In the genomic region with DNA sequence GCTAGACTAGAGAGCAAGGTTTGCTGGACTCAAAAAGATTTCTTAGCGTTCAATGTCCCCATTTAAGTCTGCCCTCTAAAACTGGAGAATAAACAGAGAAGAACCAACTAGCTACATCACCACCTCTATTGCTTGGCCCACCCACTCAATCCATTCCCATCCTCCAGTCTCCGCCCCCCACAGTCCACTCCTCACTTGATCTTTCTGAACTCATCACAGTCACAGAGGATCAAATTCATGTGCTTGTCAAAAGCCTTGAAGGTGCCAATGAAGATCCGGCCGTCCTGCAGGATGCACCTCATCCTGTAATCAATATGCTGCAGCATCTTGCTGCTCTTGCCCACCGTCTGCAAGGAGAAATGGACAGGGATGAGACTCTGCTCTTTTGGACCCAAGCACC, we compare ENCODE assay signal across 17 cellular contexts. TPM values are rescaled to one million over a fixed set of nuclear protein-coding genes. Genes with fewer than 3 reads are reported as not detected.
DNase-seq lines count a peak whose midpoint lies in the region; ATAC-seq, FAIRE-seq and TF ChIP-seq lines count a peak whose summit lies in the region.
"Had no signal": no experiment of that assay in that cellular context is flagged by ENCODE, and none has a peak within 500 bp of the region (broad histone marks: within the 10 kb centered on the region; RNA-seq: fewer than 3 reads in every experiment).

No MANE protein-coding gene starts in this region.

- H4K20me1 ChIP-seq in SK-N-SH (ENCODE audit: insufficient read depth): peaks cover 62% of the 10 kb centered on the region

- peak overlapping the region; percentile 52 for H3K27ac Mint-ChIP-seq in activated T-helper 2 cell treated with anti-CD3 and anti-CD28 coated beads, Interferon-gamma antibody, Interleukin-2, Interleukin-4, amounts not matched to agents 10 μg/mL and 5 μg/mL and 100 μg/mL, durations not matched to agents 14 hours and 24 hours and 36 hours
- peak overlapping the region; percentile 98 to 100 for H3K27ac Mint-ChIP-seq in natural killer cell treated with Interleukin-12 subunit alpha and Interleukin-12 subunit beta and Interleukin-15 and Interleukin-18, amount 100 ng/mL, for 72 hours

- H3K9ac ChIP-seq in SK-N-SH: no peak overlapping the region

- no peak for TF ChIP-seq CTCF in SK-N-SH (IDR thresholded peaks at IDR 0.05)

- no peak for DNase-seq in SK-N-SH
- no peak for DNase-seq in GM12891 (ENCODE audit: insufficient read length, low spot score)
- no peak for DNase-seq in activated T-helper 2 cell treated with anti-CD3 and anti-CD28 coated beads, Interferon-gamma antibody, Interleukin-2, Interleukin-4, amounts not matched to agents 10 μg/mL and 5 μg/mL and 100 μg/mL, durations not matched to agents 14 hours and 24 hours and 36 hours (ENCODE audit: low spot score)
- no peak for DNase-seq in natural killer cell treated with Interleukin-12 subunit alpha and Interleukin-12 subunit beta and Interleukin-15 and Interleukin-18, amount 100 ng/mL, for 72 hours (ENCODE audit: low spot score)
- DNase-seq in midbrain (lab: John Stamatoyannopoulos, UW): no peak
- DNase-seq: GDM1; heart right ventricle; MV-4-11; NCI-H2107; SHP77; stimulated activated CD4-positive, alpha-beta T cell treated with anti-CD3 and anti-CD28 coated beads, Interleukin-1b, Interleukin-23, amount 100 ng/mL, for 48 hours; transverse colon had no signal

- H3K4me3 Mint-ChIP-seq in activated T-helper 2 cell treated with anti-CD3 and anti-CD28 coated beads, Interferon-gamma antibody, Interleukin-2, Interleukin-4, amounts not matched to agents 10 μg/mL and 5 μg/mL and 100 μg/mL, durations not matched to agents 14 hours and 24 hours and 36 hours (ENCODE audit: low read depth): peak overlapping the region; percentile 92
- peak overlapping the region; percentile 100 for H3K4me3 Mint-ChIP-seq in natural killer cell treated with Interleukin-12 subunit alpha and Interleukin-12 subunit beta and Interleukin-15 and Interleukin-18, amount 100 ng/mL, for 72 hours

- POLR2A ChIA-PET in SK-N-SH (lab: Yijun Ruan, JAX): no interaction called here

- intact Hi-C loops in activated T-helper 2 cell treated with anti-CD3 and anti-CD28 coated beads, Interferon-gamma antibody, Interleukin-2, Interleukin-4, amounts not matched to agents 10 μg/mL and 5 μg/mL and 100 μg/mL, durations not matched to agents 14 hours and 24 hours and 36 hours (cut with micrococcal nuclease): no loop called here

- H3F3A ChIP-seq in SK-N-SH (replicated peaks; ENCODE audit: insufficient read depth): peaks cover 31% of the 10 kb centered on the region

- peaks cover 51% of the 10 kb centered on the region for H3K4me1 Mint-ChIP-seq in activated T-helper 2 cell treated with anti-CD3 and anti-CD28 coated beads, Interferon-gamma antibody, Interleukin-2, Interleukin-4, amounts not matched to agents 10 μg/mL and 5 μg/mL and 100 μg/mL, durations not matched to agents 14 hours and 24 hours and 36 hours (ENCODE audit: low read depth)
- H3K4me1 Mint-ChIP-seq in natural killer cell treated with Interleukin-12 subunit alpha and Interleukin-12 subunit beta and Interleukin-15 and Interleukin-18, amount 100 ng/mL, for 72 hours (ENCODE audit: low read depth in 2 of 2): peaks cover 47 to 53% of the 10 kb centered on the region in 2 donors

- no peaks in the 10 kb centered on the region for H3K9me3 ChIP-seq in SK-N-SH
- H3K9me3 ChIP-seq: heart right ventricle, transverse colon had no signal

- TF ChIP-seq EP300 in SK-N-SH (IDR thresholded peaks at IDR 0.05; ENCODE audit: borderline replicate concordance in 1 of 2, low read depth in 1 of 2, low read length in 1 of 2): no peak

- peaks cover 66% of the 10 kb centered on the region for H3K79me2 ChIP-seq in SK-N-SH (ENCODE audit: insufficient read depth)

- no peak overlapping the region for H3K27ac ChIP-seq in SK-N-SH (ENCODE audit: low read depth in 2 of 2, low read length in 1 of 2)
- H3K27ac ChIP-seq: 22Rv1, heart right ventricle, transverse colon had no signal

- H2AFZ ChIP-seq in SK-N-SH (ENCODE audit: low read depth): no peak overlapping the region

- ATAC-seq in SK-N-SH treated with all-trans-retinoic acid at 6 μM for 48 hours (no peak), HG02884 (IDR thresholded peaks at IDR 0.05; ENCODE audit: unreplicated experiment) (no peak), GM18867 (IDR thresholded peaks at IDR 0.05; ENCODE audit: unreplicated experiment) (no peak)
- ATAC-seq in natural killer cell treated with Interleukin-12 subunit alpha and Interleukin-12 subunit beta and Interleukin-15 and Interleukin-18, amount 100 ng/mL, for 72 hours: no peak
- ATAC-seq: heart right ventricle had no signal

- CTCF ChIA-PET in SK-N-SH (lab: Yijun Ruan, JAX): interaction anchor here (2.5 to 3.9 kb wide), 4 partner anchors 11 to 260 kb away, joined by 10 to 19 read pairs (median 14); no protein-coding TSS in a partner anchor

- TF ChIP-seq POLR2A in GM12891 (IDR thresholded peaks at IDR 0.05; ENCODE audit: low read depth, low read length): peak; percentile 53

- H3K9me2 ChIP-seq in SK-N-SH: no peaks in the 10 kb centered on the region

- H3K27me3 ChIP-seq in SK-N-SH (ENCODE audit: insufficient read depth): no peaks in the 10 kb centered on the region
- H3K27me3 ChIP-seq: heart right ventricle, transverse colon had no signal

- H3K36me3 Mint-ChIP-seq in activated T-helper 2 cell treated with anti-CD3 and anti-CD28 coated beads, Interferon-gamma antibody, Interleukin-2, Interleukin-4, amounts not matched to agents 10 μg/mL and 5 μg/mL and 100 μg/mL, durations not matched to agents 14 hours and 24 hours and 36 hours (ENCODE audit: low read depth): peaks cover 94% of the 10 kb centered on the region
- H3K36me3 Mint-ChIP-seq in natural killer cell treated with Interleukin-12 subunit alpha and Interleukin-12 subunit beta and Interleukin-15 and Interleukin-18, amount 100 ng/mL, for 72 hours: peaks cover 42% of the 10 kb centered on the region

- no peak for FAIRE-seq in GM12891 (lab: Jason Lieb, UNC)
- FAIRE-seq: colon had no signal

- TF ChIP-seq RAD21 in SK-N-SH (IDR thresholded peaks at IDR 0.05; ENCODE audit: low read length): no peak

- H3K9me3 Mint-ChIP-seq in activated T-helper 2 cell treated with anti-CD3 and anti-CD28 coated beads, Interferon-gamma antibody, Interleukin-2, Interleukin-4, amounts not matched to agents 10 μg/mL and 5 μg/mL and 100 μg/mL, durations not matched to agents 14 hours and 24 hours and 36 hours: no peaks in the 10 kb centered on the region
- no peaks in the 10 kb centered on the region for H3K9me3 Mint-ChIP-seq in natural killer cell treated with Interleukin-12 subunit alpha and Interleukin-12 subunit beta and Interleukin-15 and Interleukin-18, amount 100 ng/mL, for 72 hours

- peaks cover 60 to 63% of the 10 kb centered on the region in 2 experiments for H3K36me3 ChIP-seq in SK-N-SH (replicated peaks in 1 of 2; ENCODE audit: control insufficient read depth in 1 of 2, insufficient read depth in 2 of 2, low read length in 1 of 2)

- H3K4me2 ChIP-seq in SK-N-SH: 0 out of 2 replicates have a peak overlapping the region, but pooled peaks have one; percentile 74

- no peaks in the 10 kb centered on the region for H3K27me3 Mint-ChIP-seq in activated T-helper 2 cell treated with anti-CD3 and anti-CD28 coated beads, Interferon-gamma antibody, Interleukin-2, Interleukin-4, amounts not matched to agents 10 μg/mL and 5 μg/mL and 100 μg/mL, durations not matched to agents 14 hours and 24 hours and 36 hours (ENCODE audit: low read depth)
- H3K27me3 Mint-ChIP-seq in natural killer cell treated with Interleukin-12 subunit alpha and Interleukin-12 subunit beta and Interleukin-15 and Interleukin-18, amount 100 ng/mL, for 72 hours: no peaks in the 10 kb centered on the region

- H3K4me1 ChIP-seq in SK-N-SH (ENCODE audit: control insufficient read depth in 1 of 2, insufficient read depth in 2 of 2, low read depth in 1 of 2, low read length in 1 of 2): peaks cover 15 to 21% of the 10 kb centered on the region in 2 experiments

- WGBS in SK-N-SH (ENCODE audit: low lambda C conversion rate): 90% methylated on average over 5 of the region's 5 CpGs

- peak overlapping the region in 1 of 2 experiments; percentile 89; a peak in 1 of 4 replicates for H3K4me3 ChIP-seq in SK-N-SH (ENCODE audit: low read depth in 2 of 2, low read length in 1 of 2)
- H3K4me3 ChIP-seq: heart right ventricle, transverse colon had no signal

TF ChIP-seq in SK-N-SH, 30 proteins besides CTCF, POLR2A, EP300 and RAD21 (continues in another document):
- TF ChIP-seq SMC3 (IDR thresholded peaks at IDR 0.05; ENCODE audit: low read depth, low read length) (no peak), FOXM1 (IDR thresholded peaks at IDR 0.05; ENCODE audit: low read depth) (no peak)

TF ChIP-seq in SK-N-SH treated with all-trans-retinoic acid at 6 μM for 48 hours, 23 proteins besides CTCF, POLR2A, EP300 and RAD21 (continues in another document):
- TF ChIP-seq ESRRG (CRISPR knock-in tag; IDR thresholded peaks at IDR 0.05): no peak

TF ChIP-seq in GM12891, 5 proteins besides CTCF, POLR2A, EP300 and RAD21:
- no peak for TF ChIP-seq SPI1 (IDR thresholded peaks at IDR 0.05; ENCODE audit: low read depth, low read length)
- TF ChIP-seq PAX5 (IDR thresholded peaks at IDR 0.05; ENCODE audit: insufficient read depth, low read length, severe bottlenecking): no peak
- TF ChIP-seq TAF1 (IDR thresholded peaks at IDR 0.05; ENCODE audit: low read depth, low read length): no peak
- no peak for TF ChIP-seq POU2F2 (IDR thresholded peaks at IDR 0.05; ENCODE audit: low read depth, low read length)
- no peak; the same call in 1 of the 2 replicates for TF ChIP-seq POLR2AphosphoS5 (IDR thresholded peaks at IDR 0.05; ENCODE audit: low read depth, low read length)

RNA-seq across cellular contexts. Expression of a gene that starts 3.2 kb away (rescaled TPM):
- polyA plus RNA-seq in SK-N-SH (2012; rRNA removed): 380 and 455 TPM in 2 replicates
- polyA plus RNA-seq in SK-N-SH (2012; cell fraction: cytosol; rRNA removed): 326 and 390 TPM in 2 replicates
- 202 and 225 TPM in 2 replicates for polyA plus RNA-seq in SK-N-SH (2012; cell fraction: nucleus; rRNA removed)
- polyA plus RNA-seq in GM12891 (2012; ENCODE audit: low read depth, missing spikeins): 243 TPM
- total RNA-seq in activated T-helper 2 cell treated with anti-CD3 and anti-CD28 coated beads, Interferon-gamma antibody, Interleukin-2, Interleukin-4, amounts not matched to agents 10 μg/mL and 5 μg/mL and 100 μg/mL, durations not matched to agents 14 hours and 24 hours and 36 hours: 506 and 513 TPM in 2 replicates
- total RNA-seq in natural killer cell treated with Interleukin-12 subunit alpha and Interleukin-12 subunit beta and Interleukin-15 and Interleukin-18, amount 100 ng/mL, for 72 hours: 100 to 1,000 TPM; 316 to 325 TPM

RNA-seq across cellular contexts. Expression of a gene that starts 41.3 kb away (rescaled TPM):
- 11.0 and 16.8 TPM in 2 replicates for polyA plus RNA-seq in SK-N-SH (2012; rRNA removed)
- 7.9 and 8.9 TPM in 2 replicates for polyA plus RNA-seq in SK-N-SH (2012; cell fraction: cytosol; rRNA removed)
- polyA plus RNA-seq in SK-N-SH (2012; cell fraction: nucleus; rRNA removed): 22.3 and 40.2 TPM in 2 replicates
- 3.5 TPM for polyA plus RNA-seq in GM12891 (2012; ENCODE audit: low read depth, missing spikeins)
- total RNA-seq in activated T-helper 2 cell treated with anti-CD3 and anti-CD28 coated beads, Interferon-gamma antibody, Interleukin-2, Interleukin-4, amounts not matched to agents 10 μg/mL and 5 μg/mL and 100 μg/mL, durations not matched to agents 14 hours and 24 hours and 36 hours: 13.5 and 15.4 TPM in 2 replicates
- 10 to 100 TPM in 1 of 2 donors, 1 to 10 TPM in 1; 6.8 to 21.1 TPM for total RNA-seq in natural killer cell treated with Interleukin-12 subunit alpha and Interleukin-12 subunit beta and Interleukin-15 and Interleukin-18, amount 100 ng/mL, for 72 hours
